10 cellular contexts compared by ENCODE assay signal in genomic region chr20:26207237-26207966, GRCh38.
DNase-seq lines count a peak whose midpoint lies in the region; ATAC-seq and TF ChIP-seq lines count a peak whose summit lies in the region.
"Had no signal": no experiment of that assay in that cellular context is flagged by ENCODE, and none has a peak within 500 bp of the region (broad histone marks: within the 10 kb centered on the region; RNA-seq: fewer than 3 reads in every experiment).

No MANE protein-coding gene starts in this region.

- peaks cover 38% of the 10 kb centered on the region for H3K27me3 ChIP-seq in H7 (ENCODE audit: control insufficient read depth, insufficient read depth, low read length)

- peak overlapping the region; percentile 52 for H3K27ac Mint-ChIP-seq in stimulated activated naive CD8-positive, alpha-beta T cell treated with anti-CD3 and anti-CD28 coated beads, Interleukin-15, Interleukin-2, amounts not matched to agents 100 ng/mL and 50 ng/mL, for 24 hours
- H3K27ac Mint-ChIP-seq in activated T-helper 2 cell treated with anti-CD3 and anti-CD28 coated beads, Interferon-gamma antibody, Interleukin-2, Interleukin-4, amounts not matched to agents 10 μg/mL and 5 μg/mL and 100 μg/mL, durations not matched to agents 14 hours and 24 hours and 36 hours: no peak overlapping the region
- no peak overlapping the region for H3K27ac Mint-ChIP-seq in mesothelial cell of epicardium

- TF ChIP-seq CTCF in mesothelial cell of epicardium (IDR thresholded peaks at IDR 0.05; ENCODE audit: unreplicated experiment): no peak

- no peak for ATAC-seq in stimulated activated naive CD8-positive, alpha-beta T cell treated with anti-CD3 and anti-CD28 coated beads, Interleukin-15, Interleukin-2, amounts not matched to agents 100 U/mL and 50 U/mL, for 24 hours

- H3K4me1 Mint-ChIP-seq in stimulated activated naive CD8-positive, alpha-beta T cell treated with anti-CD3 and anti-CD28 coated beads, Interleukin-15, Interleukin-2, amounts not matched to agents 100 ng/mL and 50 ng/mL, for 24 hours (ENCODE audit: low read depth): peaks cover 13% of the 10 kb centered on the region
- H3K4me1 Mint-ChIP-seq in activated T-helper 2 cell treated with anti-CD3 and anti-CD28 coated beads, Interferon-gamma antibody, Interleukin-2, Interleukin-4, amounts not matched to agents 10 μg/mL and 5 μg/mL and 100 μg/mL, durations not matched to agents 14 hours and 24 hours and 36 hours (ENCODE audit: low read depth): peaks cover 3% of the 10 kb centered on the region
- H3K4me1 Mint-ChIP-seq in mesothelial cell of epicardium: peaks cover 6% of the 10 kb centered on the region

- peaks cover 4% of the 10 kb centered on the region for H3K9me3 Mint-ChIP-seq in stimulated activated naive CD8-positive, alpha-beta T cell treated with anti-CD3 and anti-CD28 coated beads, Interleukin-15, Interleukin-2, amounts not matched to agents 100 ng/mL and 50 ng/mL, for 24 hours
- H3K9me3 Mint-ChIP-seq in activated T-helper 2 cell treated with anti-CD3 and anti-CD28 coated beads, Interferon-gamma antibody, Interleukin-2, Interleukin-4, amounts not matched to agents 10 μg/mL and 5 μg/mL and 100 μg/mL, durations not matched to agents 14 hours and 24 hours and 36 hours: peaks cover 4% of the 10 kb centered on the region
- H3K9me3 Mint-ChIP-seq in mesothelial cell of epicardium: peaks cover 1% of the 10 kb centered on the region

- H3K27me3 Mint-ChIP-seq in stimulated activated naive CD8-positive, alpha-beta T cell treated with anti-CD3 and anti-CD28 coated beads, Interleukin-15, Interleukin-2, amounts not matched to agents 100 ng/mL and 50 ng/mL, for 24 hours: peaks cover 22% of the 10 kb centered on the region
- H3K27me3 Mint-ChIP-seq in activated T-helper 2 cell treated with anti-CD3 and anti-CD28 coated beads, Interferon-gamma antibody, Interleukin-2, Interleukin-4, amounts not matched to agents 10 μg/mL and 5 μg/mL and 100 μg/mL, durations not matched to agents 14 hours and 24 hours and 36 hours (ENCODE audit: low read depth): peaks cover 19% of the 10 kb centered on the region
- H3K27me3 Mint-ChIP-seq in mesothelial cell of epicardium (ENCODE audit: low read depth): peaks cover 61% of the 10 kb centered on the region

- no peak for DNase-seq in stimulated activated naive CD8-positive, alpha-beta T cell treated with anti-CD3 and anti-CD28 coated beads, Interleukin-15, Interleukin-2, amounts not matched to agents 100 U/mL and 50 U/mL, for 24 hours
- no peak for DNase-seq in activated T-helper 2 cell treated with anti-CD3 and anti-CD28 coated beads, Interferon-gamma antibody, Interleukin-2, Interleukin-4, amounts not matched to agents 10 μg/mL and 5 μg/mL and 100 μg/mL, durations not matched to agents 14 hours and 24 hours and 36 hours (ENCODE audit: low spot score)
- DNase-seq in mesothelial cell of epicardium (ENCODE audit: low spot score in 2 of 2, unreplicated experiment in 2 of 2) (no peak), H7 (no peak), NCI-H1436 (lab: John Stamatoyannopoulos, UW) (no peak)
- no peak for DNase-seq in NK-92 treated with Interleukin-12 subunit alpha and Interleukin-12 subunit beta, amount 100 ng/mL, for 24 hours (lab: John Stamatoyannopoulos, UW)
- DNase-seq: esophagus squamous epithelium, NCI-H1092 treated with DMSO at 0.1 percent for 48 hours, NCI-H774 had no signal

- H3K4me3 ChIP-seq in H7 (ENCODE audit: insufficient read depth, low read depth, low read length): no peak overlapping the region

- H3K36me3 ChIP-seq in H7 (replicated peaks; ENCODE audit: control insufficient read depth, insufficient read depth, low read length): no peaks in the 10 kb centered on the region
- H3K36me3 ChIP-seq: esophagus squamous epithelium had no signal

- H3K36me3 Mint-ChIP-seq in stimulated activated naive CD8-positive, alpha-beta T cell treated with anti-CD3 and anti-CD28 coated beads, Interleukin-15, Interleukin-2, amounts not matched to agents 100 ng/mL and 50 ng/mL, for 24 hours (ENCODE audit: low read depth): peaks cover 4% of the 10 kb centered on the region
- H3K36me3 Mint-ChIP-seq in activated T-helper 2 cell treated with anti-CD3 and anti-CD28 coated beads, Interferon-gamma antibody, Interleukin-2, Interleukin-4, amounts not matched to agents 10 μg/mL and 5 μg/mL and 100 μg/mL, durations not matched to agents 14 hours and 24 hours and 36 hours (ENCODE audit: low read depth): no peaks in the 10 kb centered on the region
- no peaks in the 10 kb centered on the region for H3K36me3 Mint-ChIP-seq in mesothelial cell of epicardium

- intact Hi-C loops in activated T-helper 2 cell treated with anti-CD3 and anti-CD28 coated beads, Interferon-gamma antibody, Interleukin-2, Interleukin-4, amounts not matched to agents 10 μg/mL and 5 μg/mL and 100 μg/mL, durations not matched to agents 14 hours and 24 hours and 36 hours (cut with micrococcal nuclease): no loop called here

- H3K4me3 Mint-ChIP-seq in stimulated activated naive CD8-positive, alpha-beta T cell treated with anti-CD3 and anti-CD28 coated beads, Interleukin-15, Interleukin-2, amounts not matched to agents 100 ng/mL and 50 ng/mL, for 24 hours: peak overlapping the region; percentile 73
- peak overlapping the region; percentile 45 for H3K4me3 Mint-ChIP-seq in activated T-helper 2 cell treated with anti-CD3 and anti-CD28 coated beads, Interferon-gamma antibody, Interleukin-2, Interleukin-4, amounts not matched to agents 10 μg/mL and 5 μg/mL and 100 μg/mL, durations not matched to agents 14 hours and 24 hours and 36 hours (ENCODE audit: low read depth)
- H3K4me3 Mint-ChIP-seq in mesothelial cell of epicardium: peak overlapping the region; percentile 52
